ENCODE assay signal across 1 cellular context in the genomic region with DNA sequence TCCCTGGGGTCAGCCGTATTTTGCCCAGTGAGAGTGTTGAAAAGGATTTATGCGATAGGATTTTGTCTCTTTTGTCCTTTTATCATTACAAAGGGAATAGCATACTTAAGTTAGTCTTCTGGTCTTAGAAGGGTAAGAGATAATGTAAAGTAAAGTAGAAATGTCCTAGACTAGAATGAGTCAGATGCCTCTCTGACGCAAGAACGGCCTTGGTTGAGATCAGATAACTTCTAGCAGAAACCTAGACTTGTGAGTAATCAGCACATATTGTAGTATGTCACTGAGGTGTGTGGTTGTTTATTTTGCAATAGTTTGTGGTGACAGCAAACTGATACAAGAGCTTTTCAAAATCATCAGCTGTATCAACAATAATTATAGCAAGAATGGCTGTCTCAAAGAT.
TF ChIP-seq lines count a peak whose summit lies in the region.

No MANE protein-coding gene starts in this region.

TF ChIP-seq in K562, 482 proteins besides CTCF, POLR2A, EP300 and RAD21 (continued from another document and continues in another):
- TF ChIP-seq NR2C2 (CRISPR knock-in tag; IDR thresholded peaks at IDR 0.05) = no peak
- TF ChIP-seq NR2C2 (tag; IDR thresholded peaks at IDR 0.05) = 0 out of 2 replicates have a peak, but pooled peaks have one; percentile 18
- TF ChIP-seq FOXJ2 (tag; IDR thresholded peaks at IDR 0.05) = peak; percentile 69
- peak; percentile 68 for TF ChIP-seq ARID1B (IDR thresholded peaks at IDR 0.05)
- no peak for TF ChIP-seq USF1 (CRISPR knock-in tag; IDR thresholded peaks at IDR 0.05)
- no peak for TF ChIP-seq LCOR (CRISPR knock-in tag; IDR thresholded peaks at IDR 0.05)
- TF ChIP-seq ETV5 (CRISPR knock-in tag; IDR thresholded peaks at IDR 0.05; ENCODE audit: low read depth) = no peak
- no peak for TF ChIP-seq KDM2B (CRISPR knock-in tag; IDR thresholded peaks at IDR 0.05)
- TF ChIP-seq ATF7 (IDR thresholded peaks at IDR 0.05) = peak; percentile 48; the same call in 1 of the 2 replicates
- no peak for TF ChIP-seq MEF2D (tag; conservative IDR thresholded peaks at IDR 0.05; ENCODE audit: low read depth)
- TF ChIP-seq ZFP1 (CRISPR knock-in tag; IDR thresholded peaks at IDR 0.05) = no peak
- TF ChIP-seq RAD51 (IDR thresholded peaks at IDR 0.05; ENCODE audit: borderline replicate concordance, low read depth) = no peak
- TF ChIP-seq TEAD4 (IDR thresholded peaks at IDR 0.05; ENCODE audit: low read length) = peak; percentile 32; the same call in 1 of the 2 replicates
- no peak for TF ChIP-seq TEAD4 (CRISPR knock-in tag; IDR thresholded peaks at IDR 0.05; ENCODE audit: borderline replicate concordance)
- TF ChIP-seq JUND (IDR thresholded peaks at IDR 0.05; ENCODE audit: borderline replicate concordance, low read depth, low read length) = peak; percentile 86
- peak; percentile 85; the same call in 2 of the 3 replicates for TF ChIP-seq JUND (tag; IDR thresholded peaks at IDR 0.05; ENCODE audit: borderline replicate concordance, low read depth, low read length)
- no peak for TF ChIP-seq ZNF75A (CRISPR knock-in tag; IDR thresholded peaks at IDR 0.05)
- TF ChIP-seq CEBPB (tag; IDR thresholded peaks at IDR 0.05) = peak; percentile 94
- no peak for TF ChIP-seq RBM15 (IDR thresholded peaks at IDR 0.05; ENCODE audit: insufficient read depth, low read length)
- TF ChIP-seq FOSL1 (tag; conservative IDR thresholded peaks at IDR 0.05) = peak; percentile 92
- TF ChIP-seq ZNF444 (CRISPR knock-in tag; IDR thresholded peaks at IDR 0.05) = no peak
- TF ChIP-seq, protein P1, sequence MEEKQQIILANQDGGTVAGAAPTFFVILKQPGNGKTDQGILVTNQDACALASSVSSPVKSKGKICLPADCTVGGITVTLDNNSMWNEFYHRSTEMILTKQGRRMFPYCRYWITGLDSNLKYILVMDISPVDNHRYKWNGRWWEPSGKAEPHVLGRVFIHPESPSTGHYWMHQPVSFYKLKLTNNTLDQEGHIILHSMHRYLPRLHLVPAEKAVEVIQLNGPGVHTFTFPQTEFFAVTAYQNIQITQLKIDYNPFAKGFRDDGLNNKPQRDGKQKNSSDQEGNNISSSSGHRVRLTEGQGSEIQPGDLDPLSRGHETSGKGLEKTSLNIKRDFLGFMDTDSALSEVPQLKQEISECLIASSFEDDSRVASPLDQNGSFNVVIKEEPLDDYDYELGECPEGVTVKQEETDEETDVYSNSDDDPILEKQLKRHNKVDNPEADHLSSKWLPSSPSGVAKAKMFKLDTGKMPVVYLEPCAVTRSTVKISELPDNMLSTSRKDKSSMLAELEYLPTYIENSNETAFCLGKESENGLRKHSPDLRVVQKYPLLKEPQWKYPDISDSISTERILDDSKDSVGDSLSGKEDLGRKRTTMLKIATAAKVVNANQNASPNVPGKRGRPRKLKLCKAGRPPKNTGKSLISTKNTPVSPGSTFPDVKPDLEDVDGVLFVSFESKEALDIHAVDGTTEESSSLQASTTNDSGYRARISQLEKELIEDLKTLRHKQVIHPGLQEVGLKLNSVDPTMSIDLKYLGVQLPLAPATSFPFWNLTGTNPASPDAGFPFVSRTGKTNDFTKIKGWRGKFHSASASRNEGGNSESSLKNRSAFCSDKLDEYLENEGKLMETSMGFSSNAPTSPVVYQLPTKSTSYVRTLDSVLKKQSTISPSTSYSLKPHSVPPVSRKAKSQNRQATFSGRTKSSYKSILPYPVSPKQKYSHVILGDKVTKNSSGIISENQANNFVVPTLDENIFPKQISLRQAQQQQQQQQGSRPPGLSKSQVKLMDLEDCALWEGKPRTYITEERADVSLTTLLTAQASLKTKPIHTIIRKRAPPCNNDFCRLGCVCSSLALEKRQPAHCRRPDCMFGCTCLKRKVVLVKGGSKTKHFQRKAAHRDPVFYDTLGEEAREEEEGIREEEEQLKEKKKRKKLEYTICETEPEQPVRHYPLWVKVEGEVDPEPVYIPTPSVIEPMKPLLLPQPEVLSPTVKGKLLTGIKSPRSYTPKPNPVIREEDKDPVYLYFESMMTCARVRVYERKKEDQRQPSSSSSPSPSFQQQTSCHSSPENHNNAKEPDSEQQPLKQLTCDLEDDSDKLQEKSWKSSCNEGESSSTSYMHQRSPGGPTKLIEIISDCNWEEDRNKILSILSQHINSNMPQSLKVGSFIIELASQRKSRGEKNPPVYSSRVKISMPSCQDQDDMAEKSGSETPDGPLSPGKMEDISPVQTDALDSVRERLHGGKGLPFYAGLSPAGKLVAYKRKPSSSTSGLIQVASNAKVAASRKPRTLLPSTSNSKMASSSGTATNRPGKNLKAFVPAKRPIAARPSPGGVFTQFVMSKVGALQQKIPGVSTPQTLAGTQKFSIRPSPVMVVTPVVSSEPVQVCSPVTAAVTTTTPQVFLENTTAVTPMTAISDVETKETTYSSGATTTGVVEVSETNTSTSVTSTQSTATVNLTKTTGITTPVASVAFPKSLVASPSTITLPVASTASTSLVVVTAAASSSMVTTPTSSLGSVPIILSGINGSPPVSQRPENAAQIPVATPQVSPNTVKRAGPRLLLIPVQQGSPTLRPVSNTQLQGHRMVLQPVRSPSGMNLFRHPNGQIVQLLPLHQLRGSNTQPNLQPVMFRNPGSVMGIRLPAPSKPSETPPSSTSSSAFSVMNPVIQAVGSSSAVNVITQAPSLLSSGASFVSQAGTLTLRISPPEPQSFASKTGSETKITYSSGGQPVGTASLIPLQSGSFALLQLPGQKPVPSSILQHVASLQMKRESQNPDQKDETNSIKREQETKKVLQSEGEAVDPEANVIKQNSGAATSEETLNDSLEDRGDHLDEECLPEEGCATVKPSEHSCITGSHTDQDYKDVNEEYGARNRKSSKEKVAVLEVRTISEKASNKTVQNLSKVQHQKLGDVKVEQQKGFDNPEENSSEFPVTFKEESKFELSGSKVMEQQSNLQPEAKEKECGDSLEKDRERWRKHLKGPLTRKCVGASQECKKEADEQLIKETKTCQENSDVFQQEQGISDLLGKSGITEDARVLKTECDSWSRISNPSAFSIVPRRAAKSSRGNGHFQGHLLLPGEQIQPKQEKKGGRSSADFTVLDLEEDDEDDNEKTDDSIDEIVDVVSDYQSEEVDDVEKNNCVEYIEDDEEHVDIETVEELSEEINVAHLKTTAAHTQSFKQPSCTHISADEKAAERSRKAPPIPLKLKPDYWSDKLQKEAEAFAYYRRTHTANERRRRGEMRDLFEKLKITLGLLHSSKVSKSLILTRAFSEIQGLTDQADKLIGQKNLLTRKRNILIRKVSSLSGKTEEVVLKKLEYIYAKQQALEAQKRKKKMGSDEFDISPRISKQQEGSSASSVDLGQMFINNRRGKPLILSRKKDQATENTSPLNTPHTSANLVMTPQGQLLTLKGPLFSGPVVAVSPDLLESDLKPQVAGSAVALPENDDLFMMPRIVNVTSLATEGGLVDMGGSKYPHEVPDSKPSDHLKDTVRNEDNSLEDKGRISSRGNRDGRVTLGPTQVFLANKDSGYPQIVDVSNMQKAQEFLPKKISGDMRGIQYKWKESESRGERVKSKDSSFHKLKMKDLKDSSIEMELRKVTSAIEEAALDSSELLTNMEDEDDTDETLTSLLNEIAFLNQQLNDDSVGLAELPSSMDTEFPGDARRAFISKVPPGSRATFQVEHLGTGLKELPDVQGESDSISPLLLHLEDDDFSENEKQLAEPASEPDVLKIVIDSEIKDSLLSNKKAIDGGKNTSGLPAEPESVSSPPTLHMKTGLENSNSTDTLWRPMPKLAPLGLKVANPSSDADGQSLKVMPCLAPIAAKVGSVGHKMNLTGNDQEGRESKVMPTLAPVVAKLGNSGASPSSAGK (IDR thresholded peaks at IDR 0.05) = no peak
- no peak for TF ChIP-seq HNRNPLL (IDR thresholded peaks at IDR 0.05; ENCODE audit: low read depth, low read length, poor library complexity, severe bottlenecking)
- TF ChIP-seq DACH1 (IDR thresholded peaks at IDR 0.05; ENCODE audit: partially characterized antibody) = no peak
- TF ChIP-seq, protein P2, sequence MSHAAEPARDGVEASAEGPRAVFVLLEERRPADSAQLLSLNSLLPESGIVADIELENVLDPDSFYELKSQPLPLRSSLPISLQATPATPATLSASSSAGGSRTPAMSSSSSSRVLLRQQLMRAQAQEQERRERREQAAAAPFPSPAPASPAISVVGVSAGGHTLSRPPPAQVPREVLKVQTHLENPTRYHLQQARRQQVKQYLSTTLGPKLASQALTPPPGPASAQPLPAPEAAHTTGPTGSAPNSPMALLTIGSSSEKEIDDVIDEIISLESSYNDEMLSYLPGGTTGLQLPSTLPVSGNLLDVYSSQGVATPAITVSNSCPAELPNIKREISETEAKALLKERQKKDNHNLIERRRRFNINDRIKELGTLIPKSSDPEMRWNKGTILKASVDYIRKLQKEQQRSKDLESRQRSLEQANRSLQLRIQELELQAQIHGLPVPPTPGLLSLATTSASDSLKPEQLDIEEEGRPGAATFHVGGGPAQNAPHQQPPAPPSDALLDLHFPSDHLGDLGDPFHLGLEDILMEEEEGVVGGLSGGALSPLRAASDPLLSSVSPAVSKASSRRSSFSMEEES (CRISPR knock-in tag; IDR thresholded peaks at IDR 0.05) = no peak
- TF ChIP-seq ZNF740 (CRISPR knock-in tag; IDR thresholded peaks at IDR 0.05) = no peak
- no peak for TF ChIP-seq ZNF740 (tag; IDR thresholded peaks at IDR 0.05)
- TF ChIP-seq BRF2 (IDR thresholded peaks at IDR 0.05; ENCODE audit: borderline replicate concordance, insufficient read depth, insufficient read length) = no peak
- TF ChIP-seq IFI16 (CRISPR knock-in tag; IDR thresholded peaks at IDR 0.05) = no peak
- no peak for TF ChIP-seq PREB (CRISPR knock-in tag; IDR thresholded peaks at IDR 0.05)
- no peak for TF ChIP-seq ZNF134 (CRISPR knock-in tag; conservative IDR thresholded peaks at IDR 0.05)
- no peak for TF ChIP-seq ZNF583 (CRISPR knock-in tag; IDR thresholded peaks at IDR 0.05)
- TF ChIP-seq CTCFL (IDR thresholded peaks at IDR 0.05; ENCODE audit: borderline replicate concordance, insufficient read depth, low read depth, low read length, poor library complexity, severe bottlenecking) = no peak
- TF ChIP-seq FOXK2 (conservative IDR thresholded peaks at IDR 0.05 in 1 of 2, IDR thresholded peaks at IDR 0.05 in 1 of 2; ENCODE audit: low read depth in 2 of 2) = 0 out of 4 replicates have a peak, but pooled peaks of 1 of the 2 experiments have one; percentile 25
- TF ChIP-seq ZNF766 (CRISPR knock-in tag; conservative IDR thresholded peaks at IDR 0.05) = 0 out of 2 replicates have a peak, but pooled peaks have one; percentile 22
- TF ChIP-seq TBL1XR1 (IDR thresholded peaks at IDR 0.05; ENCODE audit: low read length in 2 of 2) = no peak
- TF ChIP-seq KDM4B (IDR thresholded peaks at IDR 0.05; ENCODE audit: borderline replicate concordance in 2 of 2, low read depth in 1 of 2) = no peak
- no peak for TF ChIP-seq DMBX1 (CRISPR knock-in tag; IDR thresholded peaks at IDR 0.05; ENCODE audit: borderline replicate concordance)
